Comparison of ENCODE assay signal across 10 cellular contexts in genomic region chr1:109930252-109930993, GRCh38. TPM values are rescaled to one million over a fixed set of nuclear protein-coding genes. Genes with fewer than 3 reads are reported as not detected.
DNase-seq lines count a peak whose midpoint lies in the region; ATAC-seq and TF ChIP-seq lines count a peak whose summit lies in the region.
"Had no signal": no experiment of that assay in that cellular context is flagged by ENCODE, and none has a peak within 500 bp of the region (broad histone marks: within the 10 kb centered on the region; RNA-seq: fewer than 3 reads in every experiment).

No MANE protein-coding gene starts in this region.

- TF ChIP-seq CTCF in colonic mucosa (IDR thresholded peaks at IDR 0.05) (no peak), tibial artery (IDR thresholded peaks at IDR 0.05) (no peak)

- H2BK12ac ChIP-seq in neuronal stem cell (ENCODE audit: low read length), result peak overlapping the region; percentile 97

- no CpG with 5 or more reads among the region's 9 CpGs for WGBS in neuronal stem cell (ENCODE audit: extremely low coverage in 2 of 2, insufficient read length in 2 of 2, insufficient replicate concordance in 1 of 2), 2 donors

- H2BK15ac ChIP-seq in neuronal stem cell (ENCODE audit: low read length), result peak overlapping the region; percentile 11

- no peak overlapping the region for H4K8ac ChIP-seq in neuronal stem cell (ENCODE audit: low read depth, low read length)

- H3K36me3 Mint-ChIP-seq in activated CD4-positive, alpha-beta T cell treated with anti-CD3 and anti-CD28 coated beads, Interleukin-2, amount 10 ng/mL, durations not matched to agents 7 days and 5 days (ENCODE audit: low read depth), result peaks cover 25% of the 10 kb centered on the region
- peaks cover 31% of the 10 kb centered on the region for H3K36me3 Mint-ChIP-seq in T-cell

- H3K4me3 Mint-ChIP-seq in activated CD4-positive, alpha-beta T cell treated with anti-CD3 and anti-CD28 coated beads, Interleukin-2, amount 10 ng/mL, durations not matched to agents 7 days and 5 days, result no peak overlapping the region
- no peak overlapping the region for H3K4me3 Mint-ChIP-seq in T-cell
- H3K4me3 Mint-ChIP-seq: activated T-helper 1 cell treated with anti-CD3 and anti-CD28 coated beads, Interleukin-12 subunit alpha, Interleukin-12 subunit beta, Interleukin-2, Interleukin-4 antibody, amounts not matched to agents 30 ng/mL and 10 ng/mL and 1 ng/mL, durations not matched to agents 14 hours and 24 hours and 36 hours; central memory CD8-positive, alpha-beta T cell had no signal

- H3K4me1 ChIP-seq in colonic mucosa (peaks cover 18% of the 10 kb centered on the region), neuronal stem cell (ENCODE audit: control insufficient read depth in 2 of 2, insufficient read depth in 1 of 2, low read depth in 1 of 2, low read length in 2 of 2) (peaks cover 9 to 15% of the 10 kb centered on the region in 2 donors), tibial artery (peaks cover 0 to 64% (median 49%) of the 10 kb centered on the region in 4 donors)

- no peak overlapping the region for H3K14ac ChIP-seq in neuronal stem cell (ENCODE audit: low read length)

- peak; percentile 4 for DNase-seq in activated CD4-positive, alpha-beta T cell treated with anti-CD3 and anti-CD28 coated beads, Interleukin-2, amount 10 ng/mL, durations not matched to agents 7 days and 5 days
- no peak for DNase-seq in activated CD4-positive, alpha-beta T cell treated with anti-CD3 and anti-CD28 coated beads for 48 hours
- no peak for DNase-seq in colonic mucosa
- DNase-seq in neuronal stem cell (ENCODE audit: low spot score), result no peak
- no peak for DNase-seq in tibial artery
- no peak for DNase-seq in kidney glomerular epithelial cell (lab: John Stamatoyannopoulos, UW)
- DNase-seq in T-cell, result no peak

- H3K36me3 ChIP-seq in colonic mucosa (no peaks in the 10 kb centered on the region), neuronal stem cell (replicated peaks in 1 of 2; ENCODE audit: control insufficient read depth in 2 of 2, insufficient read depth in 2 of 2, low read length in 2 of 2) (peaks cover 20 to 49% of the 10 kb centered on the region in 2 donors), tibial artery (peaks cover 7 to 29% (median 28%) of the 10 kb centered on the region in 3 donors)

- no peaks in the 10 kb centered on the region for H3K27me3 ChIP-seq in colonic mucosa
- H3K27me3 ChIP-seq in neuronal stem cell (ENCODE audit: control insufficient read depth in 3 of 3, insufficient read depth in 3 of 3, low read depth in 1 of 3, low read length in 3 of 3), result no peaks in the 10 kb centered on the region
- no peaks in the 10 kb centered on the region for H3K27me3 ChIP-seq in tibial artery

- CTCF ChIA-PET in activated CD4-positive, alpha-beta T cell treated with anti-CD3 and anti-CD28 coated beads, Interleukin-2, amount 10 ng/mL, durations not matched to agents 7 days and 5 days (lab: Charles Lee), result interaction anchor here (0.7 to 2.2 kb wide), 5 partner anchors 10 to 196 kb away, joined by 3 to 7 read pairs (median 3); no protein-coding TSS in a partner anchor
- CTCF ChIA-PET in T-cell (lab: Charles Lee), result no interaction called here

- no peak overlapping the region for H4K91ac ChIP-seq in neuronal stem cell (ENCODE audit: low read depth, low read length, poor library complexity)

- H2AK5ac ChIP-seq in neuronal stem cell (ENCODE audit: low read depth, low read length), result peak overlapping the region; percentile 8

- H3K9me3 Mint-ChIP-seq in activated CD4-positive, alpha-beta T cell treated with anti-CD3 and anti-CD28 coated beads, Interleukin-2, amount 10 ng/mL, durations not matched to agents 7 days and 5 days, result peaks cover 2% of the 10 kb centered on the region
- no peaks in the 10 kb centered on the region for H3K9me3 Mint-ChIP-seq in T-cell
- H3K9me3 Mint-ChIP-seq: activated T-helper 1 cell treated with anti-CD3 and anti-CD28 coated beads, Interleukin-12 subunit alpha, Interleukin-12 subunit beta, Interleukin-2, Interleukin-4 antibody, amounts not matched to agents 30 ng/mL and 10 ng/mL and 1 ng/mL, durations not matched to agents 14 hours and 24 hours and 36 hours; central memory CD8-positive, alpha-beta T cell had no signal

- H3K4me1 Mint-ChIP-seq in activated CD4-positive, alpha-beta T cell treated with anti-CD3 and anti-CD28 coated beads, Interleukin-2, amount 10 ng/mL, durations not matched to agents 7 days and 5 days, result peaks cover 6% of the 10 kb centered on the region
- H3K4me1 Mint-ChIP-seq in T-cell, result peaks cover 4 to 10% (median 6%) of the 10 kb centered on the region in 3 donors
- H3K4me1 Mint-ChIP-seq: central memory CD8-positive, alpha-beta T cell had no signal

- H3K27ac Mint-ChIP-seq in activated CD4-positive, alpha-beta T cell treated with anti-CD3 and anti-CD28 coated beads, Interleukin-2, amount 10 ng/mL, durations not matched to agents 7 days and 5 days, result no peak overlapping the region
- H3K27ac Mint-ChIP-seq in T-cell, result no peak overlapping the region

- H3K4me3 ChIP-seq in colonic mucosa, result no peak overlapping the region
- H3K4me3 ChIP-seq in neuronal stem cell (ENCODE audit: low read length in 2 of 2), result no peak overlapping the region
- no peak overlapping the region for H3K4me3 ChIP-seq in tibial artery

- H3K9me3 ChIP-seq in colonic mucosa (no peaks in the 10 kb centered on the region), neuronal stem cell (replicated peaks in 1 of 2; ENCODE audit: control insufficient read depth in 2 of 2, insufficient read depth in 1 of 2, low read depth in 1 of 2, low read length in 2 of 2) (no peaks in the 10 kb centered on the region), tibial artery (no peaks in the 10 kb centered on the region)

- H3K79me1 ChIP-seq in neuronal stem cell (ENCODE audit: low read depth, low read length), result peaks cover 3% of the 10 kb centered on the region

- ATAC-seq in GM21529 (IDR thresholded peaks at IDR 0.05; ENCODE audit: unreplicated experiment), result no peak
- no peak for ATAC-seq in T-cell (replicated peaks in 1 of 4)

- H3K27ac ChIP-seq in colonic mucosa (peak overlapping the region; percentile 73), neuronal stem cell (replicated peaks; ENCODE audit: low read length) (peak overlapping the region; percentile 57), tibial artery (peak overlapping the region; percentile 70 to 78)

- intact Hi-C loops in colonic mucosa (cut with DNase I) (no loop called here), tibial artery (cut with DNase I; ENCODE audit: low total_unique reads) (no loop called here)

- H2BK5ac ChIP-seq in neuronal stem cell (ENCODE audit: low read length), result no peak overlapping the region

- no peak overlapping the region for H3K23ac ChIP-seq in neuronal stem cell (ENCODE audit: low read depth, low read length, poor library complexity)

- H3K18ac ChIP-seq in neuronal stem cell (ENCODE audit: low read length), result peak overlapping the region; percentile 91

- H3K4ac ChIP-seq in neuronal stem cell (ENCODE audit: low read length), result no peak overlapping the region

- POLR2A ChIA-PET in activated CD4-positive, alpha-beta T cell treated with anti-CD3 and anti-CD28 coated beads, Interleukin-2, amount 10 ng/mL, durations not matched to agents 7 days and 5 days (lab: Charles Lee), result no interaction called here
- POLR2A ChIA-PET in T-cell (lab: Charles Lee), result interaction anchor here in 1 of 2 donors (0.6 kb wide), 1 partner anchor 764 kb away, joined by 3 read pairs; no protein-coding TSS in a partner anchor

- no peaks in the 10 kb centered on the region for H3K27me3 Mint-ChIP-seq in activated CD4-positive, alpha-beta T cell treated with anti-CD3 and anti-CD28 coated beads, Interleukin-2, amount 10 ng/mL, durations not matched to agents 7 days and 5 days
- H3K27me3 Mint-ChIP-seq in T-cell, result peaks cover 0 to 2% of the 10 kb centered on the region in 2 donors
- H3K27me3 Mint-ChIP-seq: central memory CD8-positive, alpha-beta T cell had no signal

- peak overlapping the region in 1 of 2 donors; percentile 13 for H3K9ac ChIP-seq in colonic mucosa (ENCODE audit: low read depth in 2 of 2, low read length in 2 of 2)
- H3K9ac ChIP-seq in neuronal stem cell (ENCODE audit: low read depth, low read length, poor library complexity), result peak overlapping the region; percentile 7

- H3K4me2 ChIP-seq in neuronal stem cell (ENCODE audit: insufficient read depth, low read length, poor library complexity, severe bottlenecking), result no peak overlapping the region

- no peak overlapping the region for H2AFZ ChIP-seq in neuronal stem cell (ENCODE audit: low read length)

- H2BK120ac ChIP-seq in neuronal stem cell (ENCODE audit: low read depth, low read length), result no peak overlapping the region

RNA-seq across cellular contexts. Expression of gene CSF1, which starts 19.8 kb away (rescaled TPM):
- 10 to 100 TPM; 39.5 to 42.4 TPM for total RNA-seq in activated CD4-positive, alpha-beta T cell treated with anti-CD3 and anti-CD28 coated beads, Interleukin-2, amount 10 ng/mL, durations not matched to agents 7 days and 5 days
- 10 to 100 TPM; 14.1 to 18.1 TPM for total RNA-seq in colonic mucosa
- 4.5 TPM for polyA plus RNA-seq in neuronal stem cell (2013, experiment 1 of 2)
- 4.4 TPM for polyA plus RNA-seq in neuronal stem cell (2013, experiment 2 of 2)
- 1 to 10 TPM; 4.8 to 9.5 (median 8.3) TPM for total RNA-seq in T-cell

RNA-seq across cellular contexts. Expression of gene AHCYL1, which starts 54.1 kb away (rescaled TPM):
- total RNA-seq in activated CD4-positive, alpha-beta T cell treated with anti-CD3 and anti-CD28 coated beads, Interleukin-2, amount 10 ng/mL, durations not matched to agents 7 days and 5 days, result 10 to 100 TPM; 50.4 to 50.9 TPM
- total RNA-seq in colonic mucosa (100 to 1,000 TPM; 108 to 115 TPM), T-cell (10 to 100 TPM; 23.0 to 41.6 (median 38.9) TPM)
- 93.0 TPM for polyA plus RNA-seq in neuronal stem cell (2013, experiment 1 of 2)
- polyA plus RNA-seq in neuronal stem cell (2013, experiment 2 of 2), result 96.3 TPM
